17 cellular contexts compared by ENCODE assay signal in the genomic region with DNA sequence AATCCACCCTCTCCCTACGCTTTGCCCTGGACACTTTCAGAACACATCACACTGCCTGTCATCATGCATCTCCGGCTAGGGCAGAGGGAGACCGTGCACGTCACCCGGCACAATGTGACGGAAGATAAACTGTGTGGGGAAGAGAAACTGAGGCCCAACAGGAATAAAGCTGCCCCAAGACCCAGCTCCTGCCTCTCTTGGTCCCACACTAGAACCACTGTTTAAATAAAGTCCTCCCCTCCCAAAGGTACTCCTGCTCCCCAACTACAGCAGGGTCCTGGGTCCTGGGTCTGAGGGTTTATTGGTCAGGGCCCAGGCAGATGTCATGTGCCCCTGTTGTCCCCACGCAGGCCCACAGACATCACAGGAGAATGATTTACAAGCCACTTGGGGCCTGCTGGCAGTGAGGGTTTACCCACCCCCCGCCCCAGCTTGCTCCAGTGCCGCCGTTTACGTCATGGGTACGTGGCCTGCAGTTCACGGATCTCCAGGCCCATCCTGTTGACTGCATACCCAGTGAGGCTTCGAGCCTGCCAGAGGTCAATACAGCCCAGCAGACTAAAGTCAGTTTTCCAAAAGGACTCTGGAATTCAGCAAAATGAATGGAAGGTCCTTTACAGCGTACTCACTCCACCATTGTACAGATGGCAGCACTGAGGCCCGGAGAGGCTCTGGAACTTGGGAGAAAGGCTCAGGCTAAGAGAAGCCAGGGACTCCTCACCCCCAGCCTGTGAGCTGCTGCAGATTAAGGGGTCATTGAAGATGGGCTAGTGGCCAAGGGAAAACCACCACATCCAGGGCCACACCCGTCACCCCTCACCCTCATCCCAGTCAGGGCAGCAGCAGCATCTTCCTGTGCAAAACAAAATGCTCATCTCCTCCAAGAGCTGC. TPM values are rescaled to one million over a fixed set of nuclear protein-coding genes. Genes with fewer than 3 reads are reported as not detected.
DNase-seq lines count a peak whose midpoint lies in the region; ATAC-seq and TF ChIP-seq lines count a peak whose summit lies in the region.
"Had no signal": no experiment of that assay in that cellular context is flagged by ENCODE, and none has a peak within 500 bp of the region (broad histone marks: within the 10 kb centered on the region; RNA-seq: fewer than 3 reads in every experiment).

No MANE protein-coding gene starts in this region.

- H3K27me3 Mint-ChIP-seq in MCF 10A (ENCODE audit: insufficient read depth, unreplicated experiment), result no peaks in the 10 kb centered on the region
- H3K27me3 Mint-ChIP-seq: activated CD4-positive, alpha-beta T cell treated with anti-CD3 and anti-CD28 coated beads for 36 hours had no signal

- no peaks in the 10 kb centered on the region for H3K9me3 Mint-ChIP-seq in MCF 10A (ENCODE audit: unreplicated experiment)

- H3K4me1 ChIP-seq in mammary epithelial cell (ENCODE audit: insufficient read depth, low read length) (no peaks in the 10 kb centered on the region), upper lobe of right lung (no peaks in the 10 kb centered on the region)
- H3K4me1 ChIP-seq: tibial artery had no signal

- no peak for TF ChIP-seq CTCF in mammary epithelial cell (conservative IDR thresholded peaks at IDR 0.05 in 1 of 2, IDR thresholded peaks at IDR 0.05 in 1 of 2; ENCODE audit: extremely low read depth in 1 of 2, insufficient read depth in 1 of 2, low read depth in 1 of 2, low read length in 2 of 2)
- no peak for TF ChIP-seq CTCF in MCF 10A (IDR thresholded peaks at IDR 0.05; ENCODE audit: unreplicated experiment)
- no peak for TF ChIP-seq CTCF in upper lobe of right lung (IDR thresholded peaks at IDR 0.05)

- 85% methylated on average over 9 of the region's 17 CpGs for WGBS in mammary epithelial cell (ENCODE audit: low coverage, missing lambda C conversion rate)

- dilution Hi-C loops in mammary epithelial cell (cut with HindIII; ENCODE audit: low sequenced_read_pairs), result no loop called here

- H3K27me3 ChIP-seq in mammary epithelial cell (ENCODE audit: insufficient read depth, low read length), result no peaks in the 10 kb centered on the region
- no peaks in the 10 kb centered on the region for H3K27me3 ChIP-seq in upper lobe of right lung

- H3K27ac ChIP-seq in mammary epithelial cell (ENCODE audit: insufficient read depth, low read depth, low read length), result no peak overlapping the region
- no peak overlapping the region for H3K27ac ChIP-seq in upper lobe of right lung
- H3K27ac ChIP-seq: tibial artery had no signal

- DNase-seq in mammary epithelial cell (no peak), MCF 10A (ENCODE audit: unreplicated experiment) (no peak), left ventricle myocardium superior (peak; percentile 15), upper lobe of right lung (peak; percentile 33), cerebellar cortex (ENCODE audit: low spot score) (no peak), SKM-1 (lab: John Stamatoyannopoulos, UW; ENCODE audit: unreplicated experiment) (no peak)
- DNase-seq: activated CD4-positive, alpha-beta T cell treated with anti-CD3 and anti-CD28 coated beads for 36 hours; activated T-cell treated with anti-CD3 and anti-CD28 coated beads, Interleukin-2, amount 50 U/mL, for 48 hours; effector CD4-positive, alpha-beta T cell; GOT3; NCI-H1436 treated with DMSO at 0.1 percent for 48 hours; NCI-H446 had no signal

- H2AFZ ChIP-seq in mammary epithelial cell (ENCODE audit: low read depth, low read length), result no peak overlapping the region

- BruUV-seq in mammary epithelial cell (replicated peaks; lab: Mats Ljungman, UMichigan), result TSS peak; percentile 22
- no TSS peak for BruUV-seq in MCF 10A (replicated peaks; lab: Mats Ljungman, UMichigan)

- CTCF ChIA-PET in mammary epithelial cell (lab: Charles Lee; ENCODE audit: low non-redundant PET) (no interaction called here), MCF 10A (lab: Yijun Ruan, JAX) (interaction anchor here (2.2 to 4.1 kb wide), 2 partner anchors 10 to 182 kb away, joined by 9 to 18 read pairs; no protein-coding TSS in a partner anchor)

- POLR2A ChIA-PET in MCF 10A (lab: Yijun Ruan, JAX), result interaction anchor here (0.6 to 3.6 kb wide), 7 partner anchors 9 to 183 kb away, joined by 3 to 27 read pairs (median 5); partner anchors contain the start of gene ALS2CL

- intact Hi-C loops in mammary epithelial cell (cut with micrococcal nuclease), result no loop called here
- intact Hi-C loops in MCF 10A (cut with micrococcal nuclease), result no loop called here
- intact Hi-C loops in left ventricle myocardium superior (cut with micrococcal nuclease), result no loop called here
- intact Hi-C loops in upper lobe of right lung (cut with DNase I), result no loop called here

- H4K20me1 ChIP-seq in mammary epithelial cell (ENCODE audit: insufficient read depth, low read length), result no peaks in the 10 kb centered on the region

- no peaks in the 10 kb centered on the region for H3K4me1 Mint-ChIP-seq in MCF 10A (ENCODE audit: insufficient read depth, unreplicated experiment)
- H3K4me1 Mint-ChIP-seq: activated CD4-positive, alpha-beta T cell treated with anti-CD3 and anti-CD28 coated beads for 36 hours had no signal

- no peak for ATAC-seq in left ventricle myocardium superior
- ATAC-seq in upper lobe of right lung, result no peak
- ATAC-seq: activated CD4-positive, alpha-beta T cell treated with anti-CD3 and anti-CD28 coated beads for 36 hours had no signal

- no peak overlapping the region for H3K4me2 ChIP-seq in mammary epithelial cell (ENCODE audit: insufficient read depth, low read depth, low read length)

- in situ Hi-C loops in mammary epithelial cell (cut with MboI; ENCODE audit: low sequenced_read_pairs in 2 of 2), result no loop called here

- no peak overlapping the region for H3K4me3 ChIP-seq in mammary epithelial cell (replicated peaks in 1 of 3; ENCODE audit: insufficient read depth in 1 of 3, low read depth in 2 of 3, low read length in 3 of 3)
- H3K4me3 ChIP-seq in upper lobe of right lung, result no peak overlapping the region
- H3K4me3 ChIP-seq: tibial artery had no signal

- no peak overlapping the region for H3K4me3 Mint-ChIP-seq in MCF 10A (ENCODE audit: unreplicated experiment)
- H3K4me3 Mint-ChIP-seq: activated CD4-positive, alpha-beta T cell treated with anti-CD3 and anti-CD28 coated beads for 36 hours had no signal

- peaks cover 26% of the 10 kb centered on the region for H3K36me3 Mint-ChIP-seq in MCF 10A (ENCODE audit: insufficient read depth, unreplicated experiment)

- H3K27ac Mint-ChIP-seq in MCF 10A (ENCODE audit: low read depth, unreplicated experiment), result no peak overlapping the region
- H3K27ac Mint-ChIP-seq: activated CD4-positive, alpha-beta T cell treated with anti-CD3 and anti-CD28 coated beads for 36 hours had no signal

- no peak overlapping the region for H3K9ac ChIP-seq in mammary epithelial cell (ENCODE audit: insufficient read depth, low read length)

- H3K9me3 ChIP-seq in mammary epithelial cell (replicated peaks; ENCODE audit: insufficient read depth, low read length), result no peaks in the 10 kb centered on the region
- no peaks in the 10 kb centered on the region for H3K9me3 ChIP-seq in upper lobe of right lung
- H3K9me3 ChIP-seq: tibial artery had no signal

- H3K79me2 ChIP-seq in mammary epithelial cell (ENCODE audit: insufficient read depth, low read length), result no peaks in the 10 kb centered on the region

- peaks cover 18% of the 10 kb centered on the region for H3K36me3 ChIP-seq in mammary epithelial cell (ENCODE audit: insufficient read depth, low read length)
- peaks cover 3% of the 10 kb centered on the region for H3K36me3 ChIP-seq in upper lobe of right lung

RNA-seq across cellular contexts. Expression of gene ALS2CL, which starts 23.2 kb away (rescaled TPM):
- total RNA-seq in mammary epithelial cell (100 to 1,000 TPM in 1 of 2 donors, 10 to 100 TPM in 1; 57.5 to 144 TPM), MCF 10A (2022) (93.6 and 95.5 TPM in 2 replicates), left ventricle myocardium superior (33.1 TPM), upper lobe of right lung (64.5 TPM)
- polyA plus RNA-seq in mammary epithelial cell, result 59.4 TPM
- 79.0 TPM for polyA minus RNA-seq in mammary epithelial cell

RNA-seq across cellular contexts. Expression of gene TMIE, which starts 30.9 kb away (rescaled TPM):
- total RNA-seq in mammary epithelial cell (under 1 TPM in 1 of 2 donors, not detected in 1; 0.38 TPM), MCF 10A (2022) (0.26 and 1.0 TPM in 2 replicates), left ventricle myocardium superior (0.74 TPM), upper lobe of right lung (1.7 TPM)
- polyA plus RNA-seq in mammary epithelial cell, result 0.09 TPM
- not detected for polyA minus RNA-seq in mammary epithelial cell
- total RNA-seq: T-helper 1 cell treated with Interleukin-12 subunit alpha and Interleukin-12 subunit beta and Interleukin-4 antibody, amounts not matched to agents 30 ng/mL and 1 ng/mL, for 36 hours had no signal
- polyA plus RNA-seq: AG04450 had no signal

RNA-seq across cellular contexts. Expression of gene PRSS50, which starts 47.4 kb away (rescaled TPM):
- total RNA-seq in mammary epithelial cell, result under 1 TPM in 1 of 2 donors, not detected in 1; under 0.01 TPM
- not detected for polyA plus RNA-seq in mammary epithelial cell
- polyA minus RNA-seq in mammary epithelial cell, result not detected
- total RNA-seq in MCF 10A (2022), result not detected in 2 replicates
- 0.10 TPM for total RNA-seq in left ventricle myocardium superior
- total RNA-seq in upper lobe of right lung, result 0.20 TPM
- total RNA-seq: activated CD4-positive, alpha-beta T cell treated with anti-CD3 and anti-CD28 coated beads for 36 hours; pulmonary artery endothelial cell; T-helper 1 cell treated with Interleukin-12 subunit alpha and Interleukin-12 subunit beta and Interleukin-4 antibody, amounts not matched to agents 30 ng/mL and 1 ng/mL, for 36 hours had no signal
- polyA plus RNA-seq: AG04450 had no signal

RNA-seq across cellular contexts. Expression of gene FAM240A, which starts 57.9 kb away (rescaled TPM):
- total RNA-seq in mammary epithelial cell (not detected), MCF 10A (2022) (not detected in 2 replicates), left ventricle myocardium superior (not detected), upper lobe of right lung (not detected)
- polyA plus RNA-seq in mammary epithelial cell, result not detected
- not detected for polyA minus RNA-seq in mammary epithelial cell
- total RNA-seq: activated CD4-positive, alpha-beta T cell treated with anti-CD3 and anti-CD28 coated beads for 36 hours; mucosa of gallbladder; pulmonary artery endothelial cell; T-helper 1 cell treated with Interleukin-12 subunit alpha and Interleukin-12 subunit beta and Interleukin-4 antibody, amounts not matched to agents 30 ng/mL and 1 ng/mL, for 36 hours had no signal
- polyA plus RNA-seq: AG04450 had no signal

Comparison
In these comparisons a context has a peak if more than half of its experiments do, and no peak if none do; other contexts are left out.
1. DNase-seq: peak in left ventricle myocardium superior (single experiment) and upper lobe of right lung (single experiment); none in mammary epithelial cell (single experiment), MCF 10A (single experiment), cerebellar cortex (single experiment) and SKM-1 (single experiment).